In the genomic region with DNA sequence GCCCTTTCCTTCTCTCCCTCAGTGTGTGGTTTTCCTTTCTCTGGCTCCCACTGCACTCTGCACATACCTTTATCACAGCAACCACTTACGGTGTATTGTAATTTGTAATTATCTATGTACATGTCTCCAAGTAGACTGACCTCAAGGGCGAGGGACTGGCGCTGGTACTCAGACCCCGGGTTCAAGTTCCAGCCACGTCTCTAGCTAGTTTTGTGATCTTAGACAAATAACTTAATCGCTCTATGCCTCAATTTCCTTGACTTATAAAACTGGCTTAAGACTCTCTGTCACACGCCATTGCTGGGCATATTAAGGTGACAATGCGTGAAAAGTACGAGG, we compare ENCODE assay signal across 8 cellular contexts. TPM values are rescaled to one million over a fixed set of nuclear protein-coding genes. Genes with fewer than 3 reads are reported as not detected.
DNase-seq lines count a peak whose midpoint lies in the region; ATAC-seq, FAIRE-seq and TF ChIP-seq lines count a peak whose summit lies in the region.

No MANE protein-coding gene starts in this region.

- dilution Hi-C loops in endothelial cell of umbilical vein (cut with MboI; ENCODE audit: extremely low pct_ligation_motif_present, low sequenced_read_pairs) = no loop called here

- POLR2A ChIA-PET in endothelial cell of umbilical vein (lab: Charles Lee) = interaction anchor here (0.6 to 1.2 kb wide), 5 partner anchors 14 to 985 kb away, joined by 3 to 4 read pairs (median 4); partner anchors contain the start of genes DNAJB11 and TMEM41A

- H3K9ac ChIP-seq in OCI-LY3 (ENCODE audit: low read length) (peak overlapping the region; percentile 52), endothelial cell of umbilical vein (replicated peaks; ENCODE audit: extremely low read depth, insufficient read depth, low read length) (peak overlapping the region; percentile 37)

- H2AFZ ChIP-seq in OCI-LY3 (ENCODE audit: low read depth, low read length) = peak overlapping the region; percentile 96
- peak overlapping the region; percentile 80 for H2AFZ ChIP-seq in endothelial cell of umbilical vein (ENCODE audit: low read depth, low read length)

- no peak for FAIRE-seq in endothelial cell of umbilical vein (lab: Jason Lieb, UNC)

- peak overlapping the region; percentile 89 for H3K27ac Mint-ChIP-seq in Calu3 (ENCODE audit: unreplicated experiment)

- TF ChIP-seq POLR2A in endothelial cell of umbilical vein (IDR thresholded peaks at IDR 0.05; ENCODE audit: low read depth, low read length) (no peak), ovary (IDR thresholded peaks at IDR 0.05) (no peak), GM18505 (IDR thresholded peaks at IDR 0.05; ENCODE audit: borderline replicate concordance, extremely low read depth, insufficient read depth, insufficient read length) (no peak)

- H3K36me3 ChIP-seq in OCI-LY3 (replicated peaks; ENCODE audit: low read depth, low read length) (no peaks in the 10 kb centered on the region), endothelial cell of umbilical vein (ENCODE audit: control insufficient read depth in 2 of 2, extremely low read depth in 1 of 2, insufficient read depth in 2 of 2, low read length in 2 of 2) (no peaks in the 10 kb centered on the region), ovary (no peaks in the 10 kb centered on the region)

- no peak for TF ChIP-seq CTCF in Calu3 (IDR thresholded peaks at IDR 0.05; ENCODE audit: unreplicated experiment)
- TF ChIP-seq CTCF in OCI-LY3 (IDR thresholded peaks at IDR 0.05; ENCODE audit: low read depth, low read length) = no peak
- TF ChIP-seq CTCF in endothelial cell of umbilical vein (IDR thresholded peaks at IDR 0.05; ENCODE audit: extremely low read depth in 1 of 2, insufficient read depth in 1 of 2, low read depth in 1 of 2, low read length in 2 of 2) = no peak
- no peak for TF ChIP-seq CTCF in ovary (IDR thresholded peaks at IDR 0.05)

- peaks cover 30% of the 10 kb centered on the region for H3K79me2 ChIP-seq in OCI-LY3 (ENCODE audit: low read length)
- peaks cover 14% of the 10 kb centered on the region for H3K79me2 ChIP-seq in endothelial cell of umbilical vein (ENCODE audit: control insufficient read depth, insufficient read depth, low read length)

- DNase-seq in Calu3 = no peak
- DNase-seq in endothelial cell of umbilical vein (ENCODE audit: low read depth, low spot score) = no peak
- DNase-seq in ovary = no peak
- no peak for DNase-seq in EL

- BruUV-seq in Calu3 (replicated peaks; lab: Mats Ljungman, UMichigan) (TSS peak; percentile 99), endothelial cell of umbilical vein (replicated peaks; lab: Mats Ljungman, UMichigan) (TSS peak; percentile 84)

- peak overlapping the region; percentile 79 for H3K4me3 Mint-ChIP-seq in Calu3 (ENCODE audit: low read depth, unreplicated experiment)

- H3K27me3 Mint-ChIP-seq in Calu3 (ENCODE audit: unreplicated experiment) = no peaks in the 10 kb centered on the region

- H3K27me3 ChIP-seq in OCI-LY3 (ENCODE audit: low read depth, low read length) (no peaks in the 10 kb centered on the region), endothelial cell of umbilical vein (ENCODE audit: control insufficient read depth in 2 of 2, insufficient read depth in 2 of 2, low read length in 2 of 2) (peaks cover 0 to 1% of the 10 kb centered on the region in 2 experiments), ovary (no peaks in the 10 kb centered on the region)

- H3K9me3 Mint-ChIP-seq in Calu3 (ENCODE audit: low read depth, unreplicated experiment) = no peaks in the 10 kb centered on the region

- H3K27ac ChIP-seq in OCI-LY3 (ENCODE audit: low read length) = peak overlapping the region; percentile 10; the same call in 1 of the 2 replicates
- peak overlapping the region; percentile 35 for H3K27ac ChIP-seq in endothelial cell of umbilical vein (ENCODE audit: insufficient read depth, low read depth, low read length)
- H3K27ac ChIP-seq in ovary = peak overlapping the region in 1 of 2 donors; percentile 91

- CTCF ChIA-PET in Calu3 (lab: Charles Lee) = interaction anchor here (0.6 to 2.0 kb wide), 11 partner anchors 9 to 1948 kb away, joined by 3 to 23 read pairs (median 4); no protein-coding TSS in a partner anchor
- CTCF ChIA-PET in endothelial cell of umbilical vein (lab: Charles Lee) = interaction anchor here (1.0 to 1.9 kb wide), 7 partner anchors 10 to 358 kb away, joined by 3 to 16 read pairs (median 6); partner anchors contain the start of gene TMEM41A

- H3K4me2 ChIP-seq in OCI-LY3 (ENCODE audit: low read length) (peak overlapping the region; percentile 92), endothelial cell of umbilical vein (ENCODE audit: insufficient read depth, low read length) (peak overlapping the region; percentile 75)

- H3K9me1 ChIP-seq in endothelial cell of umbilical vein (replicated peaks; ENCODE audit: control insufficient read depth, extremely low read depth, insufficient read depth, low read length) = no peaks in the 10 kb centered on the region

- intact Hi-C loops in Calu3 (cut with micrococcal nuclease; ENCODE audit: unreplicated experiment) (no loop called here), endothelial cell of umbilical vein (cut with micrococcal nuclease) (loop anchor here (5.0 kb wide), 3 partner anchors 88 to 522 kb away; partner anchors contain the start of genes ETV5 and TMEM41A), ovary (cut with DNase I) (no loop called here)

- H3K36me3 Mint-ChIP-seq in Calu3 (ENCODE audit: insufficient read depth, unreplicated experiment) = peaks cover 35% of the 10 kb centered on the region

- H3K9me3 ChIP-seq in OCI-LY3 (ENCODE audit: insufficient read depth, low read length) = no peaks in the 10 kb centered on the region
- H3K9me3 ChIP-seq in endothelial cell of umbilical vein (replicated peaks; ENCODE audit: control insufficient read depth, insufficient read depth, low read length) = no peaks in the 10 kb centered on the region
- no peaks in the 10 kb centered on the region for H3K9me3 ChIP-seq in ovary

- H3K4me3 ChIP-seq in OCI-LY3 (ENCODE audit: low read length) (peak overlapping the region; percentile 90), endothelial cell of umbilical vein (replicated peaks in 1 of 3; ENCODE audit: insufficient read depth in 1 of 3, low read depth in 1 of 3, low read length in 3 of 3) (peak overlapping the region; percentile 12 to 63 (median 32)), ovary (peak overlapping the region; percentile 94)

- peaks cover 26% of the 10 kb centered on the region for H3K4me1 Mint-ChIP-seq in Calu3 (ENCODE audit: low read depth, unreplicated experiment)

- H4K20me1 ChIP-seq in OCI-LY3 (ENCODE audit: insufficient read depth, low read length) (no peaks in the 10 kb centered on the region), endothelial cell of umbilical vein (replicated peaks; ENCODE audit: control insufficient read depth, extremely low read depth, insufficient read depth, low read length) (no peaks in the 10 kb centered on the region)

- TF ChIP-seq EP300 in ovary (IDR thresholded peaks at IDR 0.05) = no peak

- 21 to 36% (median 26%) methylated on average over 9 of the region's 9 CpGs for WGBS in ovary, 3 donors

- H3K4me1 ChIP-seq in OCI-LY3 (ENCODE audit: low read length) (peaks cover 12% of the 10 kb centered on the region; the same call in 1 of the 2 replicates), endothelial cell of umbilical vein (ENCODE audit: control insufficient read depth, extremely low read depth, insufficient read depth, low read length) (peaks cover 7% of the 10 kb centered on the region), ovary (ENCODE audit: insufficient read depth) (peaks cover 2% of the 10 kb centered on the region)

- ATAC-seq in GM18505 (IDR thresholded peaks at IDR 0.05; ENCODE audit: unreplicated experiment) (no peak), HG03460 (IDR thresholded peaks at IDR 0.05; ENCODE audit: unreplicated experiment) (no peak), GM21447 (IDR thresholded peaks at IDR 0.05; ENCODE audit: unreplicated experiment) (no peak)

TF ChIP-seq in endothelial cell of umbilical vein, 7 proteins besides CTCF, POLR2A, EP300 and RAD21:
- no peak for TF ChIP-seq JUN (IDR thresholded peaks at IDR 0.05; ENCODE audit: borderline replicate concordance, insufficient read depth, insufficient read length, low read depth)
- TF ChIP-seq, protein P1, sequence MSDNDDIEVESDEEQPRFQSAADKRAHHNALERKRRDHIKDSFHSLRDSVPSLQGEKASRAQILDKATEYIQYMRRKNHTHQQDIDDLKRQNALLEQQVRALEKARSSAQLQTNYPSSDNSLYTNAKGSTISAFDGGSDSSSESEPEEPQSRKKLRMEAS (IDR thresholded peaks at IDR 0.05; ENCODE audit: insufficient read depth, insufficient read length) = no peak
- TF ChIP-seq POLR2AphosphoS5 (IDR thresholded peaks at IDR 0.05; ENCODE audit: insufficient read depth, low read depth, low read length) = no peak
- no peak for TF ChIP-seq FOS (IDR thresholded peaks at IDR 0.05; ENCODE audit: borderline replicate concordance, insufficient read depth, low read length)
- TF ChIP-seq GATA2 (IDR thresholded peaks at IDR 0.05; ENCODE audit: insufficient read depth, insufficient read length, low read depth, low read length) = no peak
- TF ChIP-seq EZH2 (IDR thresholded peaks at IDR 0.05; ENCODE audit: borderline replicate concordance, low read depth, low read length, severe bottlenecking) = no peak
- no peak for TF ChIP-seq MYC (IDR thresholded peaks at IDR 0.05; ENCODE audit: low read depth, low read length)

RNA-seq across cellular contexts. Expression of gene SENP2, which starts 0.6 kb away (rescaled TPM):
- total RNA-seq in Calu3 (2022) (75.1 and 87.1 TPM in 2 replicates), endothelial cell of umbilical vein (38.9 and 40.4 TPM in 2 replicates), ovary (10 to 100 TPM; 17.0 to 51.6 (median 43.5) TPM)
- polyA plus RNA-seq in endothelial cell of umbilical vein (3.8 and 4.2 TPM in 2 replicates), ovary (10 to 100 TPM; 16.0 to 49.3 TPM)
- polyA plus RNA-seq in endothelial cell of umbilical vein (2011; cell fraction: cytosol; rRNA removed) = 9.1 and 10.3 TPM in 2 replicates
- 9.4 and 16.8 TPM in 2 replicates for polyA plus RNA-seq in endothelial cell of umbilical vein (2011; cell fraction: nucleus; rRNA removed)
- 17.1 and 27.1 TPM in 2 replicates for polyA plus RNA-seq in endothelial cell of umbilical vein (2012)
- polyA minus RNA-seq in endothelial cell of umbilical vein = 8.2 and 10.0 TPM in 2 replicates
- 19.0 TPM for polyA minus RNA-seq in endothelial cell of umbilical vein (2011; cell fraction: cytosol; rRNA and poly(A)+ RNA removed)
- polyA minus RNA-seq in endothelial cell of umbilical vein (2011; cell fraction: nucleus; rRNA and poly(A)+ RNA removed) = 8.4 and 9.9 TPM in 2 replicates

RNA-seq across cellular contexts. Expression of gene LIPH, which starts 33.1 kb away (rescaled TPM):
- 159 and 213 TPM in 2 replicates for total RNA-seq in Calu3 (2022)
- total RNA-seq in endothelial cell of umbilical vein = not detected in 2 replicates
- polyA plus RNA-seq in endothelial cell of umbilical vein = not detected in 2 replicates
- polyA plus RNA-seq in endothelial cell of umbilical vein (2011; cell fraction: cytosol; rRNA removed) = not detected in 2 replicates
- not detected in 2 replicates for polyA plus RNA-seq in endothelial cell of umbilical vein (2011; cell fraction: nucleus; rRNA removed)
- not detected in 2 replicates for polyA plus RNA-seq in endothelial cell of umbilical vein (2012)
- not detected in 2 replicates for polyA minus RNA-seq in endothelial cell of umbilical vein
- polyA minus RNA-seq in endothelial cell of umbilical vein (2011; cell fraction: cytosol; rRNA and poly(A)+ RNA removed) = 8.5 TPM
- polyA minus RNA-seq in endothelial cell of umbilical vein (2011; cell fraction: nucleus; rRNA and poly(A)+ RNA removed) = not detected in 2 replicates
- 1 to 10 TPM in 1 of 7 donors, under 1 TPM in 4, not detected in 2; 0.12 to 1.0 (median 0.61) TPM for total RNA-seq in ovary
- 10 to 100 TPM in 1 of 2 donors, under 1 TPM in 1; 0.98 to 12.1 TPM for polyA plus RNA-seq in ovary

Comparison
In these comparisons a context has a peak if more than half of its experiments do, and no peak if none do; other contexts are left out.
1. H3K4me3 ChIP-seq: peak in every context shown above with its lines; median percentile 94 in ovary; 90 in OCI-LY3; 32 in endothelial cell of umbilical vein.
2. RNA of gene LIPH, which starts 33.1 kb away (total RNA-seq): 159 to 213 TPM in Calu3; 0.12 to 1.0 TPM in ovary and not detected in endothelial cell of umbilical vein; every median in the first group is over 10 times any median in the second.